In the genomic region with DNA sequence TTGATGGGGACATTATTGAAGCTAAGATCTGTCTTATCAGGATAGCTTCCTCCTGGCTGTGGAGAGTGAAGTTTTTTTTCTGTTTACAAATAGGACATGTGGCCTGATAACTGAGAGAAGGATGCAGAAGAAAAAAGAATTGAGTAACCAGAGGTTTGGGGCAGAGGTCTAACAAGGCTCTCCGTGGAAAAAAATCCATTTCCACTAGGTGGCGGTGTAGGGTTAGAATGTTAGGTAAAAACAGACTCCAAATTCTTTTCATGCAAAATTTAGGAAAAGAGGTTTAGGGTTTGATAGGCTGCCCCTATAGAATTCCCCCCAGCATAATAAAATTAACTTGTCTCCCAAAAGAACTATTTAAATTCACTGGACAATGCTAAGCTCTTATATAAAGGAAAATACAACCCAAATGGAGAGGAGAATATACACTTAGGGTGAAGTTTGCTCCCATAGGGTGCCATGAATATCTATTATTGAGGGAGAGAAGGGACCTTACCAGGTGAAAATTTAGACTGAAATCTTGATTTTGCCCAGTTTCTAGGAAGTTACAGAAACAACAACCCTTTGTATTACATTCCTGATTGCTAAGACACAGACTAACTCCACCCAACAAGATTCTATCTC, we compare ENCODE assay signal across 9 cellular contexts.
DNase-seq lines count a peak whose midpoint lies in the region; ATAC-seq, FAIRE-seq and TF ChIP-seq lines count a peak whose summit lies in the region.
"Had no signal": no experiment of that assay in that cellular context is flagged by ENCODE, and none has a peak within 500 bp of the region (broad histone marks: within the 10 kb centered on the region; RNA-seq: fewer than 3 reads in every experiment).

No MANE protein-coding gene starts in this region.

- intact Hi-C loops in lower lobe of right lung (cut with DNase I) = no loop called here

- no peaks in the 10 kb centered on the region for H3K36me3 Mint-ChIP-seq in brain
- H3K36me3 Mint-ChIP-seq: activated naive CD8-positive, alpha-beta T cell treated with anti-CD3 and anti-CD28 coated beads, Interleukin-2, amount 10 ng/mL, durations not matched to agents 7 days and 5 days had no signal

- peak in 1 of 2 donors; percentile 41 for ATAC-seq in lower lobe of right lung
- no peak for ATAC-seq in HG03025 (IDR thresholded peaks at IDR 0.05; ENCODE audit: low FRiP score, unreplicated experiment)
- no peak for ATAC-seq in HG02840 (IDR thresholded peaks at IDR 0.05; ENCODE audit: low FRiP score, unreplicated experiment)

- peak; percentile 46 to 63 for TF ChIP-seq CTCF in brain (conservative IDR thresholded peaks at IDR 0.05)
- peak; percentile 45 for TF ChIP-seq CTCF in lower lobe of right lung (IDR thresholded peaks at IDR 0.05)

- H3K27ac ChIP-seq in lower lobe of right lung = no peak overlapping the region

- no peaks in the 10 kb centered on the region for H3K36me3 ChIP-seq in lower lobe of right lung

- H3K4me3 Mint-ChIP-seq in brain = no peak overlapping the region
- H3K4me3 Mint-ChIP-seq: activated naive CD8-positive, alpha-beta T cell treated with anti-CD3 and anti-CD28 coated beads, Interleukin-2, amount 10 ng/mL, durations not matched to agents 7 days and 5 days had no signal

- H3K9me3 Mint-ChIP-seq in brain = peaks cover 0 to 8% (median 3%) of the 10 kb centered on the region in 5 experiments
- H3K9me3 Mint-ChIP-seq: activated naive CD8-positive, alpha-beta T cell treated with anti-CD3 and anti-CD28 coated beads, Interleukin-2, amount 10 ng/mL, durations not matched to agents 7 days and 5 days had no signal

- no peak overlapping the region for H3K27ac Mint-ChIP-seq in brain
- H3K27ac Mint-ChIP-seq: activated naive CD8-positive, alpha-beta T cell treated with anti-CD3 and anti-CD28 coated beads, Interleukin-2, amount 10 ng/mL, durations not matched to agents 7 days and 5 days had no signal

- FAIRE-seq in H54 (lab: Jason Lieb, UNC) = peak; percentile 15

- no peaks in the 10 kb centered on the region for H3K27me3 ChIP-seq in lower lobe of right lung (ENCODE audit: low read depth)

- no peak for TF ChIP-seq POLR2A in H54 (IDR thresholded peaks at IDR 0.05; ENCODE audit: low read depth, low read length)

- H3K27me3 Mint-ChIP-seq in brain = no peaks in the 10 kb centered on the region
- H3K27me3 Mint-ChIP-seq: activated naive CD8-positive, alpha-beta T cell treated with anti-CD3 and anti-CD28 coated beads, Interleukin-2, amount 10 ng/mL, durations not matched to agents 7 days and 5 days had no signal

- DNase-seq in NCI-H526 (lab: John Stamatoyannopoulos, UW) (peak; percentile 26 to 68), NCI-H526 treated with DMSO at 0.1 percent for 48 hours (lab: John Stamatoyannopoulos, UW) (no peak), H54 (ENCODE audit: insufficient read length, low spot score) (no peak), NCI-H2107 treated with DMSO at 0.1 percent for 48 hours (lab: John Stamatoyannopoulos, UW; ENCODE audit: unreplicated experiment) (peak; percentile 37), lower lobe of right lung (no peak)
- DNase-seq: activated naive CD8-positive, alpha-beta T cell treated with anti-CD3 and anti-CD28 coated beads, Interleukin-2, amount 10 ng/mL, durations not matched to agents 7 days and 5 days had no signal

- H3K4me3 ChIP-seq in lower lobe of right lung = no peak overlapping the region

- no peaks in the 10 kb centered on the region for H3K4me1 Mint-ChIP-seq in brain
- H3K4me1 Mint-ChIP-seq: activated naive CD8-positive, alpha-beta T cell treated with anti-CD3 and anti-CD28 coated beads, Interleukin-2, amount 10 ng/mL, durations not matched to agents 7 days and 5 days had no signal

- H3K9me3 ChIP-seq in lower lobe of right lung = no peaks in the 10 kb centered on the region

- H3K4me1 ChIP-seq in lower lobe of right lung = no peaks in the 10 kb centered on the region

Comparison
In these comparisons a context has a peak if more than half of its experiments do, and no peak if none do; other contexts are left out.
1. DNase-seq: peak in NCI-H526 (2 of 2) and NCI-H2107 treated with DMSO at 0.1 percent for 48 hours (single experiment); none in NCI-H526 treated with DMSO at 0.1 percent for 48 hours (single experiment), H54 (single experiment) and lower lobe of right lung (single experiment).